In the genomic region with DNA sequence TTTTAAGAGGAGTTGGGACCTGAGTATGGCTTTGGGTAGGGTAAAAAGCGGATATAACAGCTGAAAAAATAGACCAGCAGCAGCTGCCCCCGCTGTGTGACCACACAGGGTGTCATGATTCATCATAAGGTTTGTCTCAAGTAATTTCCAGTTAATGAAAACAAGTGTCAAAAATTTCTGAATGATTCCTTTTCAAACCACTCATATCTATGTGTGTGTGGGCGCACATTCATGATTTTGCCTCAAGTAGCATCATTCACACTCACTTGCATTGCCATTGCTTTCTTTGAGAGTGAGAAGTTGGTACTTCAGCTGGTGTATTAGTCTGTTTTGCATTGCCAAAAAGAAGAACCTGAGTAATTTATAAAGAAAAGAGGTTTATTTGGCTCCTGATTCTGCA, we compare ENCODE assay signal across 1 cellular context.
TF ChIP-seq lines count a peak whose summit lies in the region.

No MANE protein-coding gene starts in this region.

TF ChIP-seq in GM12878, 131 proteins besides CTCF, POLR2A, EP300 and RAD21 (continued from another document and continues in another):
- peak; percentile 77 for TF ChIP-seq ATF2 (IDR thresholded peaks at IDR 0.05; ENCODE audit: low read length)
- TF ChIP-seq GATAD2B (conservative IDR thresholded peaks at IDR 0.05; ENCODE audit: low read depth), result no peak
- TF ChIP-seq, protein P1, sequence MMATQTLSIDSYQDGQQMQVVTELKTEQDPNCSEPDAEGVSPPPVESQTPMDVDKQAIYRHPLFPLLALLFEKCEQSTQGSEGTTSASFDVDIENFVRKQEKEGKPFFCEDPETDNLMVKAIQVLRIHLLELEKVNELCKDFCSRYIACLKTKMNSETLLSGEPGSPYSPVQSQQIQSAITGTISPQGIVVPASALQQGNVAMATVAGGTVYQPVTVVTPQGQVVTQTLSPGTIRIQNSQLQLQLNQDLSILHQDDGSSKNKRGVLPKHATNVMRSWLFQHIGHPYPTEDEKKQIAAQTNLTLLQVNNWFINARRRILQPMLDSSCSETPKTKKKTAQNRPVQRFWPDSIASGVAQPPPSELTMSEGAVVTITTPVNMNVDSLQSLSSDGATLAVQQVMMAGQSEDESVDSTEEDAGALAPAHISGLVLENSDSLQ (IDR thresholded peaks at IDR 0.05), result peak; percentile 72
- TF ChIP-seq HCFC1 (IDR thresholded peaks at IDR 0.05; ENCODE audit: low read length), result no peak
- no peak for TF ChIP-seq ZNF622 (IDR thresholded peaks at IDR 0.05)
- no peak; the same call in 1 of the 2 replicates for TF ChIP-seq BMI1 (IDR thresholded peaks at IDR 0.05; ENCODE audit: borderline replicate concordance)
- no peak for TF ChIP-seq JUND (IDR thresholded peaks at IDR 0.05; ENCODE audit: low read depth, low read length)
- TF ChIP-seq SIN3A (IDR thresholded peaks at IDR 0.05; ENCODE audit: low read depth, low read length), result no peak
- peak in 1 of 2 experiments; percentile 27; a peak in 1 of 4 replicates for TF ChIP-seq ETV6 (conservative IDR thresholded peaks at IDR 0.05 in 1 of 2, IDR thresholded peaks at IDR 0.05 in 1 of 2; ENCODE audit: borderline replicate concordance in 1 of 2, low read depth in 1 of 2)
- no peak for TF ChIP-seq SUZ12 (IDR thresholded peaks at IDR 0.05; ENCODE audit: unreplicated experiment)
- TF ChIP-seq, protein P2, sequence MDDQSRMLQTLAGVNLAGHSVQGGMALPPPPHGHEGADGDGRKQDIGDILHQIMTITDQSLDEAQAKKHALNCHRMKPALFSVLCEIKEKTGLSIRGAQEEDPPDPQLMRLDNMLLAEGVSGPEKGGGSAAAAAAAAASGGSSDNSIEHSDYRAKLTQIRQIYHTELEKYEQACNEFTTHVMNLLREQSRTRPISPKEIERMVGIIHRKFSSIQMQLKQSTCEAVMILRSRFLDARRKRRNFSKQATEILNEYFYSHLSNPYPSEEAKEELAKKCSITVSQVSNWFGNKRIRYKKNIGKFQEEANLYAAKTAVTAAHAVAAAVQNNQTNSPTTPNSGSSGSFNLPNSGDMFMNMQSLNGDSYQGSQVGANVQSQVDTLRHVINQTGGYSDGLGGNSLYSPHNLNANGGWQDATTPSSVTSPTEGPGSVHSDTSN (IDR thresholded peaks at IDR 0.05; ENCODE audit: insufficient replicate concordance, low read depth, low read length), result no peak
- peak; percentile 81 for TF ChIP-seq DPF2 (IDR thresholded peaks at IDR 0.05)
- 0 out of 3 replicates have a peak, but pooled peaks have one; percentile 35 for TF ChIP-seq POU2F2 (IDR thresholded peaks at IDR 0.05; ENCODE audit: borderline replicate concordance, low read depth, low read length)
- TF ChIP-seq REST (IDR thresholded peaks at IDR 0.05; ENCODE audit: low read depth, low read length), result no peak
- TF ChIP-seq BRCA1 (IDR thresholded peaks at IDR 0.05; ENCODE audit: low read depth, low read length), result no peak
- peak in 1 of 2 experiments; percentile 57; a peak in 1 of 3 replicates for TF ChIP-seq EGR1 (IDR thresholded peaks at IDR 0.05; ENCODE audit: borderline replicate concordance in 1 of 2, low read depth in 2 of 2, low read length in 2 of 2)
- TF ChIP-seq, protein P3, sequence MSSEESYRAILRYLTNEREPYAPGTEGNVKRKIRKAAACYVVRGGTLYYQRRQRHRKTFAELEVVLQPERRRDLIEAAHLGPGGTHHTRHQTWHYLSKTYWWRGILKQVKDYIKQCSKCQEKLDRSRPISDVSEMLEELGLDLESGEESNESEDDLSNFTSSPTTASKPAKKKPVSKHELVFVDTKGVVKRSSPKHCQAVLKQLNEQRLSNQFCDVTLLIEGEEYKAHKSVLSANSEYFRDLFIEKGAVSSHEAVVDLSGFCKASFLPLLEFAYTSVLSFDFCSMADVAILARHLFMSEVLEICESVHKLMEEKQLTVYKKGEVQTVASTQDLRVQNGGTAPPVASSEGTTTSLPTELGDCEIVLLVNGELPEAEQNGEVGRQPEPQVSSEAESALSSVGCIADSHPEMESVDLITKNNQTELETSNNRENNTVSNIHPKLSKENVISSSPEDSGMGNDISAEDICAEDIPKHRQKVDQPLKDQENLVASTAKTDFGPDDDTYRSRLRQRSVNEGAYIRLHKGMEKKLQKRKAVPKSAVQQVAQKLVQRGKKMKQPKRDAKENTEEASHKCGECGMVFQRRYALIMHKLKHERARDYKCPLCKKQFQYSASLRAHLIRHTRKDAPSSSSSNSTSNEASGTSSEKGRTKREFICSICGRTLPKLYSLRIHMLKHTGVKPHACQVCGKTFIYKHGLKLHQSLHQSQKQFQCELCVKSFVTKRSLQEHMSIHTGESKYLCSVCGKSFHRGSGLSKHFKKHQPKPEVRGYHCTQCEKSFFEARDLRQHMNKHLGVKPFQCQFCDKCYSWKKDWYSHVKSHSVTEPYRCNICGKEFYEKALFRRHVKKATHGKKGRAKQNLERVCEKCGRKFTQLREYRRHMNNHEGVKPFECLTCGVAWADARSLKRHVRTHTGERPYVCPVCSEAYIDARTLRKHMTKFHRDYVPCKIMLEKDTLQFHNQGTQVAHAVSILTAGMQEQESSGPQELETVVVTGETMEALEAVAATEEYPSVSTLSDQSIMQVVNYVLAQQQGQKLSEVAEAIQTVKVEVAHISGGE (CRISPR knock-in tag; IDR thresholded peaks at IDR 0.05), result no peak
- TF ChIP-seq RAD51 (IDR thresholded peaks at IDR 0.05), result no peak
- TF ChIP-seq CEBPB (IDR thresholded peaks at IDR 0.05; ENCODE audit: borderline replicate concordance in 1 of 2, low read depth in 2 of 2, low read length in 2 of 2), result 0 out of 4 replicates have a peak, but pooled peaks of 1 of the 2 experiments have one; percentile 50
- TF ChIP-seq NBN (IDR thresholded peaks at IDR 0.05), result peak; percentile 60
- TF ChIP-seq RUNX3 (IDR thresholded peaks at IDR 0.05; ENCODE audit: low read length), result peak; percentile 90
- TF ChIP-seq MTA3 (IDR thresholded peaks at IDR 0.05; ENCODE audit: borderline replicate concordance, low read length), result no peak
- no peak; the same call in 1 of the 2 replicates for TF ChIP-seq BCL11A (IDR thresholded peaks at IDR 0.05; ENCODE audit: low read depth, low read length)
- TF ChIP-seq SP1 (IDR thresholded peaks at IDR 0.05; ENCODE audit: low read depth, low read length), result no peak
- peak; percentile 90 for TF ChIP-seq CREB1 (IDR thresholded peaks at IDR 0.05; ENCODE audit: low read depth)
- TF ChIP-seq LARP7 (IDR thresholded peaks at IDR 0.05), result no peak
- peak; percentile 87 for TF ChIP-seq TCF12 (IDR thresholded peaks at IDR 0.05; ENCODE audit: low read depth, low read length)
- TF ChIP-seq, protein P4, sequence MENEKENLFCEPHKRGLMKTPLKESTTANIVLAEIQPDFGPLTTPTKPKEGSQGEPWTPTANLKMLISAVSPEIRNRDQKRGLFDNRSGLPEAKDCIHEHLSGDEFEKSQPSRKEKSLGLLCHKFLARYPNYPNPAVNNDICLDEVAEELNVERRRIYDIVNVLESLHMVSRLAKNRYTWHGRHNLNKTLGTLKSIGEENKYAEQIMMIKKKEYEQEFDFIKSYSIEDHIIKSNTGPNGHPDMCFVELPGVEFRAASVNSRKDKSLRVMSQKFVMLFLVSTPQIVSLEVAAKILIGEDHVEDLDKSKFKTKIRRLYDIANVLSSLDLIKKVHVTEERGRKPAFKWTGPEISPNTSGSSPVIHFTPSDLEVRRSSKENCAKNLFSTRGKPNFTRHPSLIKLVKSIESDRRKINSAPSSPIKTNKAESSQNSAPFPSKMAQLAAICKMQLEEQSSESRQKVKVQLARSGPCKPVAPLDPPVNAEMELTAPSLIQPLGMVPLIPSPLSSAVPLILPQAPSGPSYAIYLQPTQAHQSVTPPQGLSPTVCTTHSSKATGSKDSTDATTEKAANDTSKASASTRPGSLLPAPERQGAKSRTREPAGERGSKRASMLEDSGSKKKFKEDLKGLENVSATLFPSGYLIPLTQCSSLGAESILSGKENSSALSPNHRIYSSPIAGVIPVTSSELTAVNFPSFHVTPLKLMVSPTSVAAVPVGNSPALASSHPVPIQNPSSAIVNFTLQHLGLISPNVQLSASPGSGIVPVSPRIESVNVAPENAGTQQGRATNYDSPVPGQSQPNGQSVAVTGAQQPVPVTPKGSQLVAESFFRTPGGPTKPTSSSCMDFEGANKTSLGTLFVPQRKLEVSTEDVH (IDR thresholded peaks at IDR 0.05; ENCODE audit: low read depth, partially characterized antibody), result no peak
- TF ChIP-seq, protein P5, sequence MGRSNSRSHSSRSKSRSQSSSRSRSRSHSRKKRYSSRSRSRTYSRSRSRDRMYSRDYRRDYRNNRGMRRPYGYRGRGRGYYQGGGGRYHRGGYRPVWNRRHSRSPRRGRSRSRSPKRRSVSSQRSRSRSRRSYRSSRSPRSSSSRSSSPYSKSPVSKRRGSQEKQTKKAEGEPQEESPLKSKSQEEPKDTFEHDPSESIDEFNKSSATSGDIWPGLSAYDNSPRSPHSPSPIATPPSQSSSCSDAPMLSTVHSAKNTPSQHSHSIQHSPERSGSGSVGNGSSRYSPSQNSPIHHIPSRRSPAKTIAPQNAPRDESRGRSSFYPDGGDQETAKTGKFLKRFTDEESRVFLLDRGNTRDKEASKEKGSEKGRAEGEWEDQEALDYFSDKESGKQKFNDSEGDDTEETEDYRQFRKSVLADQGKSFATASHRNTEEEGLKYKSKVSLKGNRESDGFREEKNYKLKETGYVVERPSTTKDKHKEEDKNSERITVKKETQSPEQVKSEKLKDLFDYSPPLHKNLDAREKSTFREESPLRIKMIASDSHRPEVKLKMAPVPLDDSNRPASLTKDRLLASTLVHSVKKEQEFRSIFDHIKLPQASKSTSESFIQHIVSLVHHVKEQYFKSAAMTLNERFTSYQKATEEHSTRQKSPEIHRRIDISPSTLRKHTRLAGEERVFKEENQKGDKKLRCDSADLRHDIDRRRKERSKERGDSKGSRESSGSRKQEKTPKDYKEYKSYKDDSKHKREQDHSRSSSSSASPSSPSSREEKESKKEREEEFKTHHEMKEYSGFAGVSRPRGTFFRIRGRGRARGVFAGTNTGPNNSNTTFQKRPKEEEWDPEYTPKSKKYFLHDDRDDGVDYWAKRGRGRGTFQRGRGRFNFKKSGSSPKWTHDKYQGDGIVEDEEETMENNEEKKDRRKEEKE (IDR thresholded peaks at IDR 0.05), result no peak
- peak; percentile 68 for TF ChIP-seq CREM (IDR thresholded peaks at IDR 0.05; ENCODE audit: low read depth)
- TF ChIP-seq TCF3 (IDR thresholded peaks at IDR 0.05; ENCODE audit: borderline replicate concordance, insufficient read depth, low read depth, low read length), result peak; percentile 53; the same call in 1 of the 2 replicates
- TF ChIP-seq PRDM15 (CRISPR knock-in tag; IDR thresholded peaks at IDR 0.05), result no peak
- no peak for TF ChIP-seq POLR2AphosphoS2 (IDR thresholded peaks at IDR 0.05; ENCODE audit: low read depth, low read length)
- TF ChIP-seq NFYA (IDR thresholded peaks at IDR 0.05; ENCODE audit: borderline replicate concordance, low read depth, low read length), result no peak
- TF ChIP-seq ZNF217 (IDR thresholded peaks at IDR 0.05), result 0 out of 2 replicates have a peak, but pooled peaks have one; percentile 60
- TF ChIP-seq SMC3 (IDR thresholded peaks at IDR 0.05; ENCODE audit: borderline replicate concordance, low read length), result no peak
- TF ChIP-seq CHD1 (IDR thresholded peaks at IDR 0.05; ENCODE audit: low read depth, low read length), result no peak
- no peak for TF ChIP-seq NRF1 (conservative IDR thresholded peaks at IDR 0.05; ENCODE audit: low read depth, low read length)
- TF ChIP-seq YBX1 (IDR thresholded peaks at IDR 0.05), result no peak
